25 cellular contexts compared by ENCODE assay signal in the genomic region with DNA sequence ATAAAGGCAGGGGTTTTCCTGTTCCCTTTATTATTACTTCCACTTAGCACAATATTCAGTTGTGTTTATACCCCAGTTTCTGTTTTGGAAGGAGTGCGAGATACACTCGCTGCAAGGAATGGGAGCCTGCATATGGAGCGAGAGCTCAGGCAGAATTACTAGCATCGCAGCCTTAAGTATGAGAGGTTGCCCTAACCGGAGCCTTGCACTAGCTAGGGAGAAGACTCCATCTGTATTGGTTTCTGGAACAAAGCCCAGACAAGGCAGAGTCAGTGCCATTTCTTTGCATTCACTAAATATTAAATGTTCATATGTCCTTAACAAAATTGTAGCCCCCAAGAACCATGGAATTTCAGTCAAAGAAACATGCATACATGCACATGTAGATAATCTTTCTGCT.
"Had no signal": no experiment of that assay in that cellular context is flagged by ENCODE, and none has a peak within 500 bp of the region (broad histone marks: within the 10 kb centered on the region; RNA-seq: fewer than 3 reads in every experiment).

No MANE protein-coding gene starts in this region.

- H3K9me3 ChIP-seq: breast epithelium, gastroesophageal sphincter, heart right ventricle, lower lobe of right lung, tibial nerve, uterus had no signal

- H3K36me3 ChIP-seq: breast epithelium, gastroesophageal sphincter, heart right ventricle, lower lobe of right lung, tibial nerve, uterus had no signal

- FAIRE-seq: TTC549 had no signal

- H3K27me3 Mint-ChIP-seq: activated naive CD8-positive, alpha-beta T cell had no signal

- DNase-seq: activated B cell treated with CpG ODN at 0.5 μM for 24 hours; activated CD4-positive, alpha-beta T cell treated with anti-CD3 and anti-CD28 coated beads for 48 hours; activated CD8-positive, alpha-beta memory T cell treated with anti-CD3 and anti-CD28 coated beads, Interleukin-2, amount 50 U/mL, for 4 hours; activated CD8-positive, alpha-beta T cell treated with anti-CD3 and anti-CD28 coated beads for 36 hours; activated gamma-delta T cell; activated T-cell treated with anti-CD3 and anti-CD28 coated beads, Interleukin-2, amount 50 U/mL, for 48 hours; cerebellar nuclear complex; effector memory CD4-positive, alpha-beta T cell; heart right ventricle; left cardiac atrium; lower lobe of right lung; posterior cingulate gyrus; stimulated activated CD4-positive, alpha-beta T cell treated with anti-CD3 and anti-CD28 coated beads, Interleukin-15, amount 100 ng/mL, for 24 hours; stimulated activated CD4-positive, alpha-beta T cell treated with anti-CD3 and anti-CD28 coated beads, Interleukin-4, amount 100 ng/mL, for 1 hour; stimulated activated naive B cell treated with anti-CD40 and anti-IgM and Interleukin-4, amounts not matched to agents 10 μg/mL and 1 μg/mL and 100 μg/mL, for 72 hours; T-helper 2 cell; uterus had no signal

- H3K4me3 Mint-ChIP-seq: activated B cell treated with CpG ODN at 0.5 μM for 24 hours; activated CD8-positive, alpha-beta T cell treated with anti-CD3 and anti-CD28 coated beads for 36 hours; activated naive CD8-positive, alpha-beta T cell; dendritic cell treated with granulocyte-macrophage colony-stimulating factor and Interleukin-4, amounts not matched to agents 40 ng/mL and 50 ng/mL, for 4 days; mesothelial cell of epicardium; stimulated activated naive B cell treated with anti-CD40 and anti-IgM and Interleukin-4, amounts not matched to agents 10 μg/mL and 1 μg/mL and 100 μg/mL, for 72 hours had no signal

- H3K36me3 Mint-ChIP-seq: activated naive CD8-positive, alpha-beta T cell; mesothelial cell of epicardium; stimulated activated naive B cell treated with anti-CD40 and anti-IgM and Interleukin-4, amounts not matched to agents 10 μg/mL and 1 μg/mL and 100 μg/mL, for 72 hours had no signal

- H3K4me3 ChIP-seq: breast epithelium, gastroesophageal sphincter, heart right ventricle, lower lobe of right lung, skin epidermis, uterus had no signal

- H3K27ac Mint-ChIP-seq: activated B cell treated with CpG ODN at 0.5 μM for 24 hours; activated CD8-positive, alpha-beta T cell treated with anti-CD3 and anti-CD28 coated beads for 36 hours; activated naive CD8-positive, alpha-beta T cell; dendritic cell treated with granulocyte-macrophage colony-stimulating factor and Interleukin-4, amounts not matched to agents 40 ng/mL and 50 ng/mL, for 4 days; mesothelial cell of epicardium; stimulated activated naive B cell treated with anti-CD40 and anti-IgM and Interleukin-4, amounts not matched to agents 10 μg/mL and 1 μg/mL and 100 μg/mL, for 72 hours had no signal

- H3K27ac ChIP-seq: breast epithelium, gastroesophageal sphincter, heart right ventricle, lower lobe of right lung, skin epidermis, tibial nerve, uterus had no signal

- H3K4me1 ChIP-seq: breast epithelium, uterus had no signal

- H3K27me3 ChIP-seq: breast epithelium, gastroesophageal sphincter, tibial nerve, uterus had no signal

- ATAC-seq: activated CD8-positive, alpha-beta T cell treated with anti-CD3 and anti-CD28 coated beads for 36 hours; gastroesophageal sphincter; heart right ventricle; left cardiac atrium; lower lobe of right lung; stimulated activated naive B cell treated with anti-CD40 and anti-IgM and Interleukin-4, amounts not matched to agents 10 μg/mL and 1 μg/mL and 100 μg/mL, for 72 hours had no signal

- H3K9me3 Mint-ChIP-seq: activated B cell treated with CpG ODN at 0.5 μM for 24 hours; activated CD8-positive, alpha-beta T cell treated with anti-CD3 and anti-CD28 coated beads for 36 hours; dendritic cell treated with granulocyte-macrophage colony-stimulating factor and Interleukin-4, amounts not matched to agents 40 ng/mL and 50 ng/mL, for 4 days; mesothelial cell of epicardium; stimulated activated naive B cell treated with anti-CD40 and anti-IgM and Interleukin-4, amounts not matched to agents 10 μg/mL and 1 μg/mL and 100 μg/mL, for 72 hours had no signal
